Comparison of ENCODE assay signal across 14 cellular contexts in the genomic region with DNA sequence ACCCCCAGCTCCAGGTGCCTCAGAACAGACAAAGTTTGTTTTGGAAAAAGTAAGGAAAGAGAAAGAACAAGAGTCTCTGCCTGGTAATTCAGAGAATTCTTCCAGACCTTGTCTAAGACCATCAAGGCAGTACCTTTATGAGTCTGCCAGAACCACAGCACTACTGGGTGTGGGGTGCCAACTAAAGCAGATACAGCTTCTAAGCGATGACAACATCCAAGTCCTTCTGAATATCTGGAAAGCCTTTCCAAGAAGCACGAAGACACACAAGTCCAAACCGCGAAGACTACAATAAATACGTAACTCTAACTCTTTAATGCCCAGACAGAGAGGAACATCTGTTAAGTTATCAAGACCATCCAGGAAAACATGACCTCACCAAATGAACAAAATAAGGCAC.
"Had no signal": no experiment of that assay in that cellular context is flagged by ENCODE, and none has a peak within 500 bp of the region (broad histone marks: within the 10 kb centered on the region; RNA-seq: fewer than 3 reads in every experiment).

No MANE protein-coding gene starts in this region.

- H3K4me3 ChIP-seq: breast epithelium, hepatocyte, sigmoid colon, SJCRH30, thyroid gland had no signal

- H3K4me1 ChIP-seq: breast epithelium, SJCRH30 had no signal

- H3K9me3 Mint-ChIP-seq: activated naive CD4-positive, alpha-beta T cell treated with anti-CD3 and anti-CD28 coated beads, Interleukin-2, amount 10 ng/mL, durations not matched to agents 7 days and 5 days had no signal

- H3K27me3 ChIP-seq: breast epithelium, hepatocyte, sigmoid colon, SJCRH30, thyroid gland had no signal

- H3K27me3 Mint-ChIP-seq: activated naive CD4-positive, alpha-beta T cell treated with anti-CD3 and anti-CD28 coated beads, Interleukin-2, amount 10 ng/mL, durations not matched to agents 7 days and 5 days had no signal

- H3K27ac Mint-ChIP-seq: activated naive CD4-positive, alpha-beta T cell treated with anti-CD3 and anti-CD28 coated beads, Interleukin-2, amount 10 ng/mL, durations not matched to agents 7 days and 5 days had no signal

- H2AFZ ChIP-seq: hepatocyte had no signal

- H3K4me3 Mint-ChIP-seq: activated naive CD4-positive, alpha-beta T cell treated with anti-CD3 and anti-CD28 coated beads, Interleukin-2, amount 10 ng/mL, durations not matched to agents 7 days and 5 days had no signal

- H3K4me2 ChIP-seq: hepatocyte had no signal

- DNase-seq: activated naive CD4-positive, alpha-beta T cell treated with anti-CD3 and anti-CD28 coated beads, Interleukin-2, amount 10 ng/mL, durations not matched to agents 7 days and 5 days; activated T-cell treated with anti-CD3 and anti-CD28 coated beads, Interleukin-2, amount 50 U/mL, for 1 hour; amygdala; kidney; sigmoid colon; SJCRH30; stimulated activated CD4-positive, alpha-beta T cell treated with anti-CD3 and anti-CD28 coated beads, Interleukin-12 subunit alpha, Interleukin-12 subunit beta, amount 100 ng/mL, for 4 hours; stimulated activated CD4-positive, alpha-beta T cell treated with anti-CD3 and anti-CD28 coated beads, Interleukin-4, amount 100 ng/mL, for 1 hour; stimulated activated CD8-positive, alpha-beta memory T cell treated with anti-CD3 and anti-CD28 coated beads, Interleukin-4, amount 100 ng/mL, for 48 hours; SW 1271; T-helper 9 cell; thyroid gland had no signal

- H3K27ac ChIP-seq: breast epithelium, hepatocyte, sigmoid colon, SJCRH30, thyroid gland had no signal

- H3K79me2 ChIP-seq: hepatocyte had no signal

- H3K36me3 ChIP-seq: breast epithelium, SJCRH30 had no signal

- H3K9me3 ChIP-seq: breast epithelium, sigmoid colon, SJCRH30, thyroid gland had no signal
